Comparison of ENCODE assay signal across 1 cellular context in the genomic region with DNA sequence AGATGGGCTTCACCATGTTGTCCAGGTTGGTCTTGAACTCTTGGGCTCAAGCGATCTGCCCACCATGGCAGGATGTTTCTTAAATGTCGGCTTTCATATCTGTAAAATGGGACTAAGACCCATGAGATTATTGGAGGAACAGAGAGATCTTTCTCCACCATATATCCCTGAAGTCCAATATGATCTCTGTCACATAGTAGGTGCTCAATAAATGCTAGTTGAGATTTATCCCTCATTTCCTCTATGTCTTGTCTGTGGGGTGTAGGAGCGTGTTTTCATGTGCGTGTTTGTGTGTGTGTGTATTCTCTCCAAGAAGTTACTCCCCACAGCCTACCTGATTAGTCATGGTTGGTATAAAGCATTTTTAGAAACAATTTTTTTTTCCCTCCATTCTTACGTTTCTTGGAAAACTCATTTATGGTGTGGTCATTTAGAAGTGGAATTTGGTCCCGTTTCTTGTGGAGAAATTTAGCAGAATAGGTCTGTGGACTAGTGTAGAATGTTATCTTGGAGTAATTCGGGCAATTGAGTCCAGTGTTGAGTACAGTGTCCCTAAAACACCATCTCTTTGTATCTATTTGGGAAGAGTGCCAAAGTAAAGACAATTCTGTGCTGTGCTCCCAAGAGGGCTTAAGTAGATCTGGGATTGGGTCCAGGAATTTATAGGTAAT.
TF ChIP-seq lines count a peak whose summit lies in the region.

No MANE protein-coding gene starts in this region.

TF ChIP-seq in WTC11, 78 proteins besides CTCF, POLR2A, EP300 and RAD21 (continued from another document):
- TF ChIP-seq, protein P1, sequence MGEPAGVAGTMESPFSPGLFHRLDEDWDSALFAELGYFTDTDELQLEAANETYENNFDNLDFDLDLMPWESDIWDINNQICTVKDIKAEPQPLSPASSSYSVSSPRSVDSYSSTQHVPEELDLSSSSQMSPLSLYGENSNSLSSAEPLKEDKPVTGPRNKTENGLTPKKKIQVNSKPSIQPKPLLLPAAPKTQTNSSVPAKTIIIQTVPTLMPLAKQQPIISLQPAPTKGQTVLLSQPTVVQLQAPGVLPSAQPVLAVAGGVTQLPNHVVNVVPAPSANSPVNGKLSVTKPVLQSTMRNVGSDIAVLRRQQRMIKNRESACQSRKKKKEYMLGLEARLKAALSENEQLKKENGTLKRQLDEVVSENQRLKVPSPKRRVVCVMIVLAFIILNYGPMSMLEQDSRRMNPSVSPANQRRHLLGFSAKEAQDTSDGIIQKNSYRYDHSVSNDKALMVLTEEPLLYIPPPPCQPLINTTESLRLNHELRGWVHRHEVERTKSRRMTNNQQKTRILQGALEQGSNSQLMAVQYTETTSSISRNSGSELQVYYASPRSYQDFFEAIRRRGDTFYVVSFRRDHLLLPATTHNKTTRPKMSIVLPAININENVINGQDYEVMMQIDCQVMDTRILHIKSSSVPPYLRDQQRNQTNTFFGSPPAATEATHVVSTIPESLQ (CRISPR knock-in tag; IDR thresholded peaks at IDR 0.05) = no peak
- TF ChIP-seq PRRX2 (CRISPR knock-in tag; IDR thresholded peaks at IDR 0.05) = no peak
- no peak for TF ChIP-seq HMGA2 (CRISPR knock-in tag; IDR thresholded peaks at IDR 0.05)
- no peak for TF ChIP-seq RELA (CRISPR knock-in tag; IDR thresholded peaks at IDR 0.05; ENCODE audit: borderline replicate concordance)
- no peak for TF ChIP-seq SMAD4 (CRISPR knock-in tag; IDR thresholded peaks at IDR 0.05)
- TF ChIP-seq, protein P2, sequence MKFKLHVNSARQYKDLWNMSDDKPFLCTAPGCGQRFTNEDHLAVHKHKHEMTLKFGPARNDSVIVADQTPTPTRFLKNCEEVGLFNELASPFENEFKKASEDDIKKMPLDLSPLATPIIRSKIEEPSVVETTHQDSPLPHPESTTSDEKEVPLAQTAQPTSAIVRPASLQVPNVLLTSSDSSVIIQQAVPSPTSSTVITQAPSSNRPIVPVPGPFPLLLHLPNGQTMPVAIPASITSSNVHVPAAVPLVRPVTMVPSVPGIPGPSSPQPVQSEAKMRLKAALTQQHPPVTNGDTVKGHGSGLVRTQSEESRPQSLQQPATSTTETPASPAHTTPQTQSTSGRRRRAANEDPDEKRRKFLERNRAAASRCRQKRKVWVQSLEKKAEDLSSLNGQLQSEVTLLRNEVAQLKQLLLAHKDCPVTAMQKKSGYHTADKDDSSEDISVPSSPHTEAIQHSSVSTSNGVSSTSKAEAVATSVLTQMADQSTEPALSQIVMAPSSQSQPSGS (CRISPR knock-in tag; IDR thresholded peaks at IDR 0.05; ENCODE audit: borderline replicate concordance, low read depth) = no peak
